14 cellular contexts compared by ENCODE assay signal in the genomic region with DNA sequence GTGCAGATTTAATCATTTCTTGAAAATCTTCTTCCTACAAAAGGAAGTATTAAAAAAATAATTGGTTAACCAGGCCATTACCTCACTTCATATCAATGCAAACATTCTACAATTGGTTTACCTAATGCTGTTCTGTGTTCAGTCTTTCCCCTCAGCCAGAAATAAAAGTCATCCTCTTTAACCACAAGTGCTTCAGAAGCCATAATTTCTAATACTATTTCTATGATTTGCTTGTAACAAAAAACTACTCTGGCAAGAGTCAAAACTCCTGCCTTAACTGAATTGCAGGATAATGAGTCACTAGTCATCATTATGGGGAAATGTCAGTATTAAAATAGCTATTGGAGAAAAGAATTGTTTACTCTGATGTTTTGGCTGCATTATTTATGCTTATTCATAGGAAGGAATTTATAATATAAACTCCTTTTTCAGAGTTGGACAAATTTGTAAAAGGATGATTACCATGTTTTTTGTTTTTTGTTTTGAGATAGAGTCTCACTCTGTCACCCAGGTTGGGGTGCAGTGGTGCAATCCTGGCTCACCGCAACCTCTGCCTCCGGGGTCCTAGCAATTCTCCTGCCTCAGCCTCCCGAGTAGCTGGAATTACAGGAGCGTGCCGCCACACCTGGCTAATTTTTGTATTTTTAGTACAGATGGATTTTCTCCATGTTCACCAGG. TPM values are rescaled to one million over a fixed set of nuclear protein-coding genes. Genes with fewer than 3 reads are reported as not detected.
A peak's percentile ranks its signal among the peaks of the same experiment; 100 is the strongest.
DNase-seq lines count a peak whose midpoint lies in the region; FAIRE-seq and TF ChIP-seq lines count a peak whose summit lies in the region.
"Had no signal": no experiment of that assay in that cellular context is flagged by ENCODE, and none has a peak within 500 bp of the region (broad histone marks: within the 10 kb centered on the region; RNA-seq: fewer than 3 reads in every experiment).

No MANE protein-coding gene starts in this region.

- H4K8ac ChIP-seq in neuronal stem cell (ENCODE audit: low read depth, low read length): no peak overlapping the region

- H3K27me3 ChIP-seq in neuronal stem cell (ENCODE audit: control insufficient read depth in 3 of 3, insufficient read depth in 3 of 3, low read depth in 1 of 3, low read length in 3 of 3): no peaks in the 10 kb centered on the region
- no peaks in the 10 kb centered on the region for H3K27me3 ChIP-seq in BE2C
- H3K27me3 ChIP-seq: ovary had no signal

- H4K91ac ChIP-seq in neuronal stem cell (ENCODE audit: low read depth, low read length, poor library complexity): no peak overlapping the region

- no peak overlapping the region for H2AK5ac ChIP-seq in neuronal stem cell (ENCODE audit: low read depth, low read length)

- H3K4me3 ChIP-seq in neuronal stem cell (ENCODE audit: low read length in 2 of 2) (no peak overlapping the region), BE2C (ENCODE audit: low read depth, low read length) (no peak overlapping the region)
- H3K4me3 ChIP-seq: ovary had no signal

- WGBS in neuronal stem cell (ENCODE audit: extremely low coverage in 2 of 2, insufficient read length in 2 of 2, insufficient replicate concordance in 1 of 2), 2 donors: no CpG with 5 or more reads among the region's 5 CpGs

- no peak overlapping the region for H2BK5ac ChIP-seq in neuronal stem cell (ENCODE audit: low read length)

- no peak overlapping the region for H3K9ac ChIP-seq in neuronal stem cell (ENCODE audit: low read depth, low read length, poor library complexity)

- peaks cover 0 to 2% of the 10 kb centered on the region in 2 donors for H3K9me3 ChIP-seq in neuronal stem cell (replicated peaks in 1 of 2; ENCODE audit: control insufficient read depth in 2 of 2, insufficient read depth in 1 of 2, low read depth in 1 of 2, low read length in 2 of 2)
- no peaks in the 10 kb centered on the region for H3K9me3 ChIP-seq in BE2C
- H3K9me3 ChIP-seq: ovary had no signal

- no peak overlapping the region for H3K27ac ChIP-seq in neuronal stem cell (replicated peaks; ENCODE audit: low read length)
- H3K27ac ChIP-seq: ovary, WERI-Rb-1 had no signal

- H2BK15ac ChIP-seq in neuronal stem cell (ENCODE audit: low read length): no peak overlapping the region

- H3K18ac ChIP-seq in neuronal stem cell (ENCODE audit: low read length): no peak overlapping the region

- no peak overlapping the region for H2AFZ ChIP-seq in neuronal stem cell (ENCODE audit: low read length)

- no peak overlapping the region for H3K14ac ChIP-seq in neuronal stem cell (ENCODE audit: low read length)

- H2BK120ac ChIP-seq in neuronal stem cell (ENCODE audit: low read depth, low read length): no peak overlapping the region

- no peak overlapping the region for H3K4me2 ChIP-seq in neuronal stem cell (ENCODE audit: insufficient read depth, low read length, poor library complexity, severe bottlenecking)

- H3K36me3 ChIP-seq in neuronal stem cell (replicated peaks in 1 of 2; ENCODE audit: control insufficient read depth in 2 of 2, insufficient read depth in 2 of 2, low read length in 2 of 2) (peaks cover 0 to 4% of the 10 kb centered on the region in 2 donors), BE2C (no peaks in the 10 kb centered on the region)
- H3K36me3 ChIP-seq: ovary, WERI-Rb-1 had no signal

- H3K23ac ChIP-seq in neuronal stem cell (ENCODE audit: low read depth, low read length, poor library complexity): no peak overlapping the region

- FAIRE-seq in endometrium (lab: Jason Lieb, UNC): peak; percentile 99
- FAIRE-seq: islet of Langerhans had no signal

- no peak overlapping the region for H2BK12ac ChIP-seq in neuronal stem cell (ENCODE audit: low read length)

- TF ChIP-seq CTCF in BE2C (IDR thresholded peaks at IDR 0.05; ENCODE audit: low read depth, low read length): no peak

- no peaks in the 10 kb centered on the region for H3K79me1 ChIP-seq in neuronal stem cell (ENCODE audit: low read depth, low read length)

- no peak overlapping the region for H3K4ac ChIP-seq in neuronal stem cell (ENCODE audit: low read length)

- DNase-seq in AG08396 (ENCODE audit: low spot score) (peak; percentile 50), LHCN-M2 (ENCODE audit: low read depth) (peak; percentile 88), myocyte (ENCODE audit: low read depth) (peak; percentile 57), neuronal stem cell (ENCODE audit: low spot score) (no peak), NCI-H82 treated with DMSO at 0.1 percent for 48 hours (lab: John Stamatoyannopoulos, UW; ENCODE audit: unreplicated experiment) (no peak), BE2C (no peak), OCI-M1 (lab: John Stamatoyannopoulos, UW) (no peak)
- DNase-seq: CD8-positive, alpha-beta memory T cell; NCI-H1105; WERI-Rb-1 had no signal

- no peaks in the 10 kb centered on the region for H3K4me1 ChIP-seq in neuronal stem cell (ENCODE audit: control insufficient read depth in 2 of 2, insufficient read depth in 1 of 2, low read depth in 1 of 2, low read length in 2 of 2)
- no peaks in the 10 kb centered on the region for H3K4me1 ChIP-seq in BE2C

RNA-seq across cellular contexts. Expression of a gene that starts 55.5 kb away (rescaled TPM):
- total RNA-seq in LHCN-M2 (2014; rRNA removed) (0.06 and 0.52 TPM in 2 replicates), myocyte (0.16 TPM in 1 of 2 replicates, not detected in the other)
- polyA plus RNA-seq in LHCN-M2 (2012): 0.45 TPM
- 0.52 TPM for polyA plus RNA-seq in myocyte (2012)
- polyA plus RNA-seq in neuronal stem cell (2013, experiment 1 of 2): 2.0 TPM
- polyA plus RNA-seq in neuronal stem cell (2013, experiment 2 of 2): 1.6 TPM
- not detected for polyA plus RNA-seq in BE2C (2012; ENCODE audit: insufficient read depth, insufficient read length, low read depth)
- total RNA-seq: activated T-helper 1 cell treated with anti-CD3 and anti-CD28 coated beads, Interleukin-12 subunit alpha, Interleukin-12 subunit beta, Interleukin-2, Interleukin-4 antibody, amounts not matched to agents 30 ng/mL and 10 ng/mL and 1 ng/mL, durations not matched to agents 14 hours and 24 hours and 36 hours had no signal
- polyA plus RNA-seq: CD8-positive, alpha-beta memory T cell had no signal

Comparison
In these comparisons a context has a peak if more than half of its experiments do, and no peak if none do; other contexts are left out.
1. DNase-seq: peak in AG08396 (single experiment), LHCN-M2 (single experiment) and myocyte (single experiment); none in neuronal stem cell (single experiment), NCI-H82 treated with DMSO at 0.1 percent for 48 hours (single experiment), BE2C (single experiment) and OCI-M1 (single experiment).